11 cellular contexts compared by ENCODE assay signal in the genomic region with DNA sequence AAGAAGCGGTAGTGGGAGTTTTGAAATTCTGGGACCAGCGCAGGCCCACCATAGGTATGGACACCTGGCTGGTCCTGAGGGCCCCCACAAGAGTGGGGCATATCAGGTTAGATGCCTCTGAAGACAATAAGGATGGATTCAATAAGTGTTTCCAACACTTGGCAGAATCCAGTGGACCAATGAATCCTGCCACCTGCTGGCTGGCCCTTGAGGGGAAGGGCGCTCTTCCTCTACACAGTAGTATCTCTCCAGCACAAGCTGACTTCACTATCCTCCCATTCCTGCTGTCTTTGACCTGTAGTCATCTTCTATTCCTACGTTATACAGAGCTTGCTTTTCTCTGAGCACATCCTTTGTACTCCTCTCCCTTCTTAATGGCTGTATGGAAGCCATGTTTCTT.
DNase-seq lines count a peak whose midpoint lies in the region; ATAC-seq and TF ChIP-seq lines count a peak whose summit lies in the region.
"Had no signal": no experiment of that assay in that cellular context is flagged by ENCODE, and none has a peak within 500 bp of the region (broad histone marks: within the 10 kb centered on the region; RNA-seq: fewer than 3 reads in every experiment).

No MANE protein-coding gene starts in this region.

- TF ChIP-seq CTCF in AG09319 (IDR thresholded peaks at IDR 0.05; ENCODE audit: low read depth, low read length) (peak; percentile 79), brain microvascular endothelial cell (IDR thresholded peaks at IDR 0.05; ENCODE audit: low read depth, low read length, missing control alignments) (peak; percentile 42), liver (IDR thresholded peaks at IDR 0.05; ENCODE audit: low read depth, low read length, missing input control) (peak; percentile 40), MM.1S (IDR thresholded peaks at IDR 0.05; ENCODE audit: low read length) (no peak; the same call in 1 of the 2 replicates)

- no peak overlapping the region for H2AFZ ChIP-seq in MM.1S (ENCODE audit: low read length)

- H3K9ac ChIP-seq in liver (ENCODE audit: low read depth in 1 of 2, low read length in 2 of 2) (no peak overlapping the region), MM.1S (ENCODE audit: low read length) (no peak overlapping the region)

- H3K36me3 ChIP-seq in brain microvascular endothelial cell (replicated peaks) (no peaks in the 10 kb centered on the region), liver (ENCODE audit: control insufficient read depth in 4 of 4, insufficient read depth in 3 of 4, low read depth in 1 of 4, low read length in 3 of 4) (no peaks in the 10 kb centered on the region), MM.1S (replicated peaks; ENCODE audit: insufficient read depth, low read length) (no peaks in the 10 kb centered on the region)

- H3K79me2 ChIP-seq in MM.1S (ENCODE audit: low read length): no peaks in the 10 kb centered on the region

- peaks cover 0 to 6% (median 0%) of the 10 kb centered on the region in 4 donors for H3K9me3 ChIP-seq in liver (ENCODE audit: control insufficient read depth in 4 of 4, low read length in 3 of 4)
- H3K9me3 ChIP-seq in MM.1S (replicated peaks; ENCODE audit: insufficient read depth, low read length): no peaks in the 10 kb centered on the region

- in situ Hi-C loops in brain microvascular endothelial cell (cut with HindIII; ENCODE audit: low pct_ligation_motif_present, low sequenced_read_pairs): no loop called here

- no peaks in the 10 kb centered on the region for H3K9me2 ChIP-seq in MM.1S (replicated peaks; ENCODE audit: insufficient read depth, low read length)

- no peak for ATAC-seq in HG03025 (IDR thresholded peaks at IDR 0.05; ENCODE audit: low FRiP score, unreplicated experiment)

- peak; percentile 60 to 72 for TF ChIP-seq RAD21 in liver (IDR thresholded peaks at IDR 0.05)

- no peaks in the 10 kb centered on the region for H4K20me1 ChIP-seq in MM.1S (ENCODE audit: insufficient read depth, low read length)

- no peaks in the 10 kb centered on the region for H3F3A ChIP-seq in MM.1S (ENCODE audit: insufficient read depth, low read length)

- H3K27ac ChIP-seq in brain microvascular endothelial cell: no peak overlapping the region
- H3K27ac ChIP-seq in liver (ENCODE audit: low read depth in 1 of 2, low read length in 2 of 2): no peak overlapping the region
- no peak overlapping the region for H3K27ac ChIP-seq in MM.1S (ENCODE audit: low read length)

- H3K4me1 ChIP-seq in liver (ENCODE audit: control insufficient read depth in 4 of 4, insufficient read depth in 4 of 4, low read length in 3 of 4) (no peaks in the 10 kb centered on the region), MM.1S (ENCODE audit: low read length) (no peaks in the 10 kb centered on the region)

- H3K27me3 ChIP-seq in brain microvascular endothelial cell (replicated peaks): no peaks in the 10 kb centered on the region
- peaks cover 0 to 4% (median 1%) of the 10 kb centered on the region in 4 donors for H3K27me3 ChIP-seq in liver (ENCODE audit: control insufficient read depth in 4 of 4, insufficient read depth in 4 of 4, low read length in 3 of 4)
- H3K27me3 ChIP-seq in MM.1S (replicated peaks; ENCODE audit: insufficient read depth, low read length): peaks cover 16% of the 10 kb centered on the region; the same call in 1 of the 2 replicates

- DNase-seq in AG09319 (ENCODE audit: extremely low read depth, low read depth) (peak; percentile 19), HS-27A (ENCODE audit: low read depth) (peak; percentile 3), brain microvascular endothelial cell (peak; percentile 2), MM.1S (no peak)
- no peak for DNase-seq in activated T-cell treated with anti-CD3 and anti-CD28 coated beads, Interleukin-2, amount 50 U/mL, for 1 hour
- no peak for DNase-seq in activated effector memory CD4-positive, alpha-beta T cell treated with Interleukin-2 at 50 U/mL for 16 hours
- DNase-seq: islet precursor cell; NCI-H2029 treated with DMSO at 0.1 percent for 48 hours; stimulated activated CD4-positive, alpha-beta T cell treated with anti-CD3 and anti-CD28 coated beads, Interleukin-4, amount 100 ng/mL, for 4 hours had no signal

- WGBS in liver: 66% methylated on average over 4 of the region's 4 CpGs

- H3K4me3 ChIP-seq in brain microvascular endothelial cell (ENCODE audit: low read depth, low read length): no peak overlapping the region
- H3K4me3 ChIP-seq in liver (ENCODE audit: low read depth in 1 of 3, low read length in 3 of 3): no peak overlapping the region
- no peak overlapping the region for H3K4me3 ChIP-seq in MM.1S (ENCODE audit: low read length)

- H3K4me2 ChIP-seq in MM.1S (ENCODE audit: low read depth, low read length): no peak overlapping the region

TF ChIP-seq in liver, 16 proteins besides CTCF, POLR2A, EP300 and RAD21:
- TF ChIP-seq EGR1 (IDR thresholded peaks at IDR 0.05; ENCODE audit: low read depth in 2 of 2): no peak
- TF ChIP-seq RXRA (IDR thresholded peaks at IDR 0.05): no peak
- TF ChIP-seq, protein P1, sequence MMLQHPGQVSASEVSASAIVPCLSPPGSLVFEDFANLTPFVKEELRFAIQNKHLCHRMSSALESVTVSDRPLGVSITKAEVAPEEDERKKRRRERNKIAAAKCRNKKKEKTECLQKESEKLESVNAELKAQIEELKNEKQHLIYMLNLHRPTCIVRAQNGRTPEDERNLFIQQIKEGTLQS (IDR thresholded peaks at IDR 0.05): no peak
- TF ChIP-seq FOXA1 (IDR thresholded peaks at IDR 0.05): no peak
- TF ChIP-seq, protein P2, sequence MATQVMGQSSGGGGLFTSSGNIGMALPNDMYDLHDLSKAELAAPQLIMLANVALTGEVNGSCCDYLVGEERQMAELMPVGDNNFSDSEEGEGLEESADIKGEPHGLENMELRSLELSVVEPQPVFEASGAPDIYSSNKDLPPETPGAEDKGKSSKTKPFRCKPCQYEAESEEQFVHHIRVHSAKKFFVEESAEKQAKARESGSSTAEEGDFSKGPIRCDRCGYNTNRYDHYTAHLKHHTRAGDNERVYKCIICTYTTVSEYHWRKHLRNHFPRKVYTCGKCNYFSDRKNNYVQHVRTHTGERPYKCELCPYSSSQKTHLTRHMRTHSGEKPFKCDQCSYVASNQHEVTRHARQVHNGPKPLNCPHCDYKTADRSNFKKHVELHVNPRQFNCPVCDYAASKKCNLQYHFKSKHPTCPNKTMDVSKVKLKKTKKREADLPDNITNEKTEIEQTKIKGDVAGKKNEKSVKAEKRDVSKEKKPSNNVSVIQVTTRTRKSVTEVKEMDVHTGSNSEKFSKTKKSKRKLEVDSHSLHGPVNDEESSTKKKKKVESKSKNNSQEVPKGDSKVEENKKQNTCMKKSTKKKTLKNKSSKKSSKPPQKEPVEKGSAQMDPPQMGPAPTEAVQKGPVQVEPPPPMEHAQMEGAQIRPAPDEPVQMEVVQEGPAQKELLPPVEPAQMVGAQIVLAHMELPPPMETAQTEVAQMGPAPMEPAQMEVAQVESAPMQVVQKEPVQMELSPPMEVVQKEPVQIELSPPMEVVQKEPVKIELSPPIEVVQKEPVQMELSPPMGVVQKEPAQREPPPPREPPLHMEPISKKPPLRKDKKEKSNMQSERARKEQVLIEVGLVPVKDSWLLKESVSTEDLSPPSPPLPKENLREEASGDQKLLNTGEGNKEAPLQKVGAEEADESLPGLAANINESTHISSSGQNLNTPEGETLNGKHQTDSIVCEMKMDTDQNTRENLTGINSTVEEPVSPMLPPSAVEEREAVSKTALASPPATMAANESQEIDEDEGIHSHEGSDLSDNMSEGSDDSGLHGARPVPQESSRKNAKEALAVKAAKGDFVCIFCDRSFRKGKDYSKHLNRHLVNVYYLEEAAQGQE (IDR thresholded peaks at IDR 0.05): no peak
- TF ChIP-seq YY1 (IDR thresholded peaks at IDR 0.05): no peak
- no peak for TF ChIP-seq HNF4G (IDR thresholded peaks at IDR 0.05)
- no peak for TF ChIP-seq HNF4A (conservative IDR thresholded peaks at IDR 0.05)

Comparison
In these comparisons a context has a peak if more than half of its experiments do, and no peak if none do; other contexts are left out.
1. DNase-seq: peak in AG09319 (single experiment), HS-27A (single experiment) and brain microvascular endothelial cell (single experiment); none in activated T-cell treated with anti-CD3 and anti-CD28 coated beads, Interleukin-2, amount 50 U/mL, for 1 hour (single experiment), activated effector memory CD4-positive, alpha-beta T cell treated with Interleukin-2 at 50 U/mL for 16 hours (single experiment) and MM.1S (single experiment).